In the genomic region with DNA sequence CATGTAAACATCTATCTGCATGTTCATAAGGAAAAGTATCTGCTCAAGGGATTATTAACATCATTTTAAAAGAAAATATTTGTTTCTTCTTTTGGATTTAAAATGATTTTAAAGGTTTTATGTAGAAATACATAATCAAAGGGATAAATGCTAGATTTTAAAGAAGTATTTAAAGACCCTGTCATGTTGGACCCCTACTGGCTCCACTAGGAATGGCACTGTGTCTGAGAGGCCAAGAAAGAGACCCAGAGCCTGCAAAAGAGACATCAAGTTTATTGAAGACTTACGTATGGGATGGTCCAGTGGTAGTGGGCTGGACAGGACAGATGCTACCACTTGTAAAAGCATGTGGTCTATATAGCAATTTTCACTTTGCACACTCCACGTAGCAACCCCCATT, we compare ENCODE assay signal across 9 cellular contexts.
A peak's percentile ranks its signal among the peaks of the same experiment; 100 is the strongest.
DNase-seq lines count a peak whose midpoint lies in the region; ATAC-seq and TF ChIP-seq lines count a peak whose summit lies in the region.
"Had no signal": no experiment of that assay in that cellular context is flagged by ENCODE, and none has a peak within 500 bp of the region (broad histone marks: within the 10 kb centered on the region; RNA-seq: fewer than 3 reads in every experiment).

No MANE protein-coding gene starts in this region.

- H3K27ac Mint-ChIP-seq in H9: no peak overlapping the region
- H3K27ac Mint-ChIP-seq in activated naive CD8-positive, alpha-beta T cell treated with anti-CD3 and anti-CD28 coated beads for 36 hours: no peak overlapping the region

- H2AFZ ChIP-seq in H9 (ENCODE audit: low read length): no peak overlapping the region

- no peak overlapping the region for H3K27ac ChIP-seq in H9 (ENCODE audit: insufficient read length, low read depth, low read length)
- peak overlapping the region; percentile 91; the same call in 1 of the 2 replicates for H3K27ac ChIP-seq in SK-N-MC

- no peak overlapping the region for H3K14ac ChIP-seq in H9 (ENCODE audit: insufficient read depth, low read length)

- H4K8ac ChIP-seq in H9 (replicated peaks; ENCODE audit: insufficient read length, low read depth, low read length): no peak overlapping the region

- H2BK12ac ChIP-seq in H9 (ENCODE audit: insufficient read length, low read depth, low read length): no peak overlapping the region

- H3K9me3 Mint-ChIP-seq in H9: peaks cover 0 to 6% of the 10 kb centered on the region in 2 experiments; a peak in 1 of 5 replicates
- H3K9me3 Mint-ChIP-seq in activated naive CD8-positive, alpha-beta T cell treated with anti-CD3 and anti-CD28 coated beads for 36 hours: peaks cover 2% of the 10 kb centered on the region

- H4K5ac ChIP-seq in H9 (ENCODE audit: insufficient read length, low read depth, low read length): no peak overlapping the region

- H3K4me3 Mint-ChIP-seq in H9: no peak overlapping the region
- H3K4me3 Mint-ChIP-seq in activated naive CD8-positive, alpha-beta T cell treated with anti-CD3 and anti-CD28 coated beads for 36 hours: no peak overlapping the region

- H3K4me3 ChIP-seq in AG10803 (ENCODE audit: low read length): no peak overlapping the region
- no peak overlapping the region for H3K4me3 ChIP-seq in SK-N-MC

- H3K36me3 Mint-ChIP-seq in H9 (ENCODE audit: insufficient read depth in 1 of 3, low read depth in 3 of 3): 0 out of 7 replicates have a peak, but pooled peaks cover 0 to 2% (median 0%) of the 10 kb centered on the region in 3 experiments
- H3K36me3 Mint-ChIP-seq in activated naive CD8-positive, alpha-beta T cell treated with anti-CD3 and anti-CD28 coated beads for 36 hours: no peaks in the 10 kb centered on the region

- H2BK5ac ChIP-seq in H9 (ENCODE audit: insufficient read length, low read length): no peak overlapping the region

- H3K23me2 ChIP-seq in H9 (ENCODE audit: insufficient read length, low read depth, low read length, poor library complexity, severe bottlenecking): no peaks in the 10 kb centered on the region

- no peaks in the 10 kb centered on the region; the same call in 1 of the 2 replicates for H3K4me1 ChIP-seq in H9 (ENCODE audit: insufficient read depth, low read length)

- no peak overlapping the region for H3K9ac ChIP-seq in H9 (ENCODE audit: extremely low read depth, insufficient read length, low read length)
- H3K9ac ChIP-seq in SK-N-MC (ENCODE audit: insufficient read length): no peak overlapping the region

- no peaks in the 10 kb centered on the region for H3K79me1 ChIP-seq in H9 (ENCODE audit: insufficient read depth, low read depth, low read length, poor library complexity, severe bottlenecking)

- no peak for ATAC-seq in GM21737 (IDR thresholded peaks at IDR 0.05; ENCODE audit: unreplicated experiment)

- H3K23ac ChIP-seq in H9 (ENCODE audit: insufficient read length, low read depth, low read length): no peak overlapping the region

- no CpG with 5 or more reads among the region's 2 CpGs for WGBS in H9 (ENCODE audit: extremely low coverage, insufficient read length, low lambda C conversion rate)

- no peak overlapping the region for H2BK120ac ChIP-seq in H9 (ENCODE audit: low read depth, low read length, poor library complexity, severe bottlenecking)

- H3K79me2 ChIP-seq in H9 (ENCODE audit: insufficient read depth, low read length): no peaks in the 10 kb centered on the region

- no peaks in the 10 kb centered on the region for H4K20me1 ChIP-seq in H9 (ENCODE audit: control insufficient read depth, insufficient read depth, insufficient read length)

- H2BK15ac ChIP-seq in H9 (ENCODE audit: low read depth, low read length): no peak overlapping the region

- H3K4me2 ChIP-seq in H9 (ENCODE audit: insufficient read depth, insufficient read length, low read length): no peak overlapping the region

- no peaks in the 10 kb centered on the region for H3K9me3 ChIP-seq in H9 (ENCODE audit: control insufficient read depth, low read depth, low read length)
- H3K9me3 ChIP-seq in SK-N-MC (ENCODE audit: low read depth, low read length): no peaks in the 10 kb centered on the region

- peaks cover 23 to 27% of the 10 kb centered on the region in 2 experiments for H3K4me1 Mint-ChIP-seq in H9
- no peaks in the 10 kb centered on the region for H3K4me1 Mint-ChIP-seq in activated naive CD8-positive, alpha-beta T cell treated with anti-CD3 and anti-CD28 coated beads for 36 hours

- H3K36me3 ChIP-seq in SK-N-MC (ENCODE audit: insufficient read depth, low read length): no peaks in the 10 kb centered on the region

- H3K27me3 Mint-ChIP-seq in H9 (ENCODE audit: low read depth): no peaks in the 10 kb centered on the region
- no peaks in the 10 kb centered on the region for H3K27me3 Mint-ChIP-seq in activated naive CD8-positive, alpha-beta T cell treated with anti-CD3 and anti-CD28 coated beads for 36 hours

- no peak overlapping the region for H3K56ac ChIP-seq in H9 (ENCODE audit: insufficient read length, low read depth, low read length)

- TF ChIP-seq CTCF in AG10803 (conservative IDR thresholded peaks at IDR 0.05; ENCODE audit: low read length) (peak; percentile 54), H9 (conservative IDR thresholded peaks at IDR 0.05) (peak; percentile 74)

- H2AK5ac ChIP-seq in H9 (ENCODE audit: insufficient read length, low read length): no peak overlapping the region

- no peak overlapping the region for H3K4ac ChIP-seq in H9 (ENCODE audit: low read depth, low read length)

- H4K91ac ChIP-seq in H9 (ENCODE audit: insufficient read length, low read depth, low read length): no peak overlapping the region

- no peak overlapping the region for H3T11ph ChIP-seq in H9 (ENCODE audit: low read length)

- no peak overlapping the region for H3K18ac ChIP-seq in H9 (ENCODE audit: insufficient read length, low read depth, low read length)

- no peaks in the 10 kb centered on the region for H3K27me3 ChIP-seq in H9 (ENCODE audit: insufficient read depth, low read length)

- no peak for DNase-seq in AG10803 (ENCODE audit: low read depth)
- DNase-seq in H9: peak; percentile 41
- no peak for DNase-seq in SK-N-MC (ENCODE audit: low read depth, low spot score)
- peak; percentile 9 for DNase-seq in iPS DF 19.7 (ENCODE audit: low read depth, low spot score)
- no peak for DNase-seq in NCI-H1105 treated with DMSO at 0.1 percent for 48 hours (lab: John Stamatoyannopoulos, UW)
- DNase-seq in activated CD8-positive, alpha-beta memory T cell treated with anti-CD3 and anti-CD28 coated beads, Interleukin-2, amount 50 U/mL, for 48 hours: no peak
- no peak for DNase-seq in activated naive CD8-positive, alpha-beta T cell treated with anti-CD3 and anti-CD28 coated beads for 36 hours
- DNase-seq: GDM1 had no signal

- H2BK20ac ChIP-seq in H9 (ENCODE audit: low read depth, low read length, poor library complexity, severe bottlenecking): no peak overlapping the region

Comparison
In these comparisons a context has a peak if more than half of its experiments do, and no peak if none do; other contexts are left out.
1. DNase-seq: peak in H9 (single experiment) and iPS DF 19.7 (single experiment); none in AG10803 (single experiment), SK-N-MC (single experiment), NCI-H1105 treated with DMSO at 0.1 percent for 48 hours (single experiment), activated CD8-positive, alpha-beta memory T cell treated with anti-CD3 and anti-CD28 coated beads, Interleukin-2, amount 50 U/mL, for 48 hours (single experiment) and activated naive CD8-positive, alpha-beta T cell treated with anti-CD3 and anti-CD28 coated beads for 36 hours (single experiment).